ENCODE assay signal across 17 cellular contexts in the genomic region with DNA sequence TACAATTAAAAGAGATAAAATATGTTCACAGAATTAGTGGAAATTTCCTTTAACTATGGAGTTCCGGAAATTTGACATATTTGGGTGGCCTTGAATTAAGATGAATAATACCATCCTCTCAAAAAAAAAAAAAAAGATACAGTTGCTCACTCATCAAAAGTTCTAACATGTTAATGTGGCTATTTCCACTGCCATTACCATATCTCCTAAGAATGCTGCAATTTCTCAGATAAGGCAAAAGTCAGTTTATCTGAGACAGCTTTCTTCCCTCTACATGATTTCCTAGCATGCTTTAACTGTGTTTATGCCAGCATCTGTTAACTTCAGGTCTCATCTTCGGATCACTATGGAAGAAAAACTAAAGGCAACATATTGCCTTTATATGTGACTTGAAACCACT. TPM values are rescaled to one million over a fixed set of nuclear protein-coding genes. Genes with fewer than 3 reads are reported as not detected.
DNase-seq lines count a peak whose midpoint lies in the region; ATAC-seq and TF ChIP-seq lines count a peak whose summit lies in the region.
"Had no signal": no experiment of that assay in that cellular context is flagged by ENCODE, and none has a peak within 500 bp of the region (broad histone marks: within the 10 kb centered on the region; RNA-seq: fewer than 3 reads in every experiment).

No MANE protein-coding gene starts in this region.

- no peak for DNase-seq in IMR-90
- DNase-seq in erythroblast (lab: John Stamatoyannopoulos, UW), result peak; percentile 25 to 70
- no peak for DNase-seq in COR-L47 (lab: John Stamatoyannopoulos, UW)
- no peak for DNase-seq in islet precursor cell
- no peak for DNase-seq in amygdala (lab: John Stamatoyannopoulos, UW)
- DNase-seq: DMS79, KBM-7, NCI-H1694 treated with DMSO at 0.1 percent for 48 hours, NCI-H2107, NCI-H510A treated with DMSO at 0.1 percent for 48 hours, NCI-H774, SJCRH30 had no signal

- H3K4me2 ChIP-seq in IMR-90 (ENCODE audit: low read depth, low read length), result no peak overlapping the region
- H3K4me2 ChIP-seq in SU-DHL-6 (ENCODE audit: low read depth, low read length, poor library complexity, severe bottlenecking), result peak overlapping the region; percentile 26
- H3K4me2 ChIP-seq: A549 had no signal

- TF ChIP-seq POLR2A in IMR-90 (IDR thresholded peaks at IDR 0.05; ENCODE audit: low read depth, low read length) (no peak), erythroblast (IDR thresholded peaks at IDR 0.05; ENCODE audit: low read length) (no peak)

- H3K36me3 ChIP-seq in ACC112 (ENCODE audit: insufficient read depth, low read length) (peaks cover 24% of the 10 kb centered on the region), IMR-90 (ENCODE audit: control insufficient read depth, insufficient read depth, low read length) (peaks cover 7% of the 10 kb centered on the region), SU-DHL-6 (ENCODE audit: low read length) (peaks cover 25% of the 10 kb centered on the region; the same call in 1 of the 2 replicates)

- no peak for ATAC-seq in IMR-90 (ENCODE audit: low read depth)
- ATAC-seq: A549 had no signal

- no TSS peak for BruUV-seq in IMR-90 (replicated peaks; lab: Mats Ljungman, UMichigan)

- dilution Hi-C loops in IMR-90 (cut with HindIII; ENCODE audit: low sequenced_read_pairs, unreplicated experiment), result no loop called here

- TF ChIP-seq CTCF in IMR-90 (conservative IDR thresholded peaks at IDR 0.05; ENCODE audit: low read depth, low read length) (no peak), SU-DHL-6 (IDR thresholded peaks at IDR 0.05; ENCODE audit: insufficient read depth, low read length, poor library complexity, severe bottlenecking) (no peak)

- no peak overlapping the region for H2BK15ac ChIP-seq in IMR-90 (ENCODE audit: low read depth, low read length)

- no peak for TF ChIP-seq RAD21 in IMR-90 (IDR thresholded peaks at IDR 0.05; ENCODE audit: low read length)

- no peak overlapping the region for H2AK5ac ChIP-seq in IMR-90 (ENCODE audit: low read depth, low read length)

- H4K20me1 ChIP-seq in IMR-90 (ENCODE audit: insufficient read depth, low read length) (no peaks in the 10 kb centered on the region; the same call in 1 of the 2 replicates), SU-DHL-6 (ENCODE audit: low read depth, low read length) (peaks cover 13% of the 10 kb centered on the region; the same call in 1 of the 2 replicates)

- H3K4me1 ChIP-seq in ACC112 (ENCODE audit: control insufficient read depth, insufficient read depth, low read length, unreplicated experiment) (peaks cover 21% of the 10 kb centered on the region), IMR-90 (ENCODE audit: control insufficient read depth, insufficient read depth, low read length) (0 out of 2 replicates have a peak, but pooled peaks cover 2% of the 10 kb centered on the region)

- H3K9ac ChIP-seq in IMR-90 (ENCODE audit: low read depth, low read length) (no peak overlapping the region), SU-DHL-6 (ENCODE audit: low read length) (no peak overlapping the region)

- no peak overlapping the region for H2BK20ac ChIP-seq in IMR-90 (ENCODE audit: low read depth, low read length)

- peaks cover 6% of the 10 kb centered on the region; the same call in 1 of the 2 replicates for H3K9me1 ChIP-seq in IMR-90 (ENCODE audit: insufficient read depth, low read length)

- H3K27ac ChIP-seq in ACC112 (ENCODE audit: low read depth, low read length), result no peak overlapping the region
- H3K27ac ChIP-seq in IMR-90 (ENCODE audit: insufficient read depth, low read length), result no peak overlapping the region
- no peak overlapping the region for H3K27ac ChIP-seq in SU-DHL-6 (ENCODE audit: low read depth, low read length)
- H3K27ac ChIP-seq: A549, C4-2B, SJCRH30 had no signal

- no peak overlapping the region for H3K56ac ChIP-seq in IMR-90 (ENCODE audit: extremely low read depth, insufficient read depth, low read length)

- no peaks in the 10 kb centered on the region for H3K27me3 ChIP-seq in ACC112 (ENCODE audit: insufficient read depth, low read length)
- H3K27me3 ChIP-seq in IMR-90 (ENCODE audit: control insufficient read depth, insufficient read depth, low read length), result no peaks in the 10 kb centered on the region
- H3K27me3 ChIP-seq in SU-DHL-6 (ENCODE audit: low read length), result no peaks in the 10 kb centered on the region
- H3K27me3 ChIP-seq: SJCRH30 had no signal

- no CpG with 5 or more reads among the region's 2 CpGs for WGBS in IMR-90 (ENCODE audit: extremely low coverage in 2 of 2, insufficient read length in 1 of 2), 2 experiments

- H4K5ac ChIP-seq in IMR-90 (ENCODE audit: low read depth, low read length), result no peak overlapping the region

- no peak overlapping the region for H4K8ac ChIP-seq in IMR-90 (ENCODE audit: low read depth in 2 of 2, low read length in 2 of 2)

- H3K18ac ChIP-seq in IMR-90 (ENCODE audit: low read depth, low read length), result no peak overlapping the region

- intact Hi-C loops in IMR-90 (cut with micrococcal nuclease), result no loop called here

- H3K4me3 ChIP-seq in ACC112 (ENCODE audit: low read depth, low read length), result 0 out of 2 replicates have a peak overlapping the region, but pooled peaks have one; percentile 18
- H3K4me3 ChIP-seq in IMR-90 (ENCODE audit: insufficient read depth, low read depth, low read length), result no peak overlapping the region
- H3K4me3 ChIP-seq in SU-DHL-6 (ENCODE audit: insufficient read depth, low read length, poor library complexity, severe bottlenecking), result no peak overlapping the region
- H3K4me3 ChIP-seq: A549, SJCRH30 had no signal

- H3K79me1 ChIP-seq in IMR-90 (ENCODE audit: low read depth in 1 of 2, low read length in 2 of 2), result peaks cover 15 to 30% of the 10 kb centered on the region in 2 experiments

- H2AFZ ChIP-seq in ACC112 (ENCODE audit: low read length, unreplicated experiment) (no peak overlapping the region), IMR-90 (replicated peaks; ENCODE audit: low read length, poor library complexity) (no peak overlapping the region), SU-DHL-6 (ENCODE audit: low read depth, low read length, severe bottlenecking) (no peak overlapping the region)

- peaks cover 59% of the 10 kb centered on the region for H3K79me2 ChIP-seq in ACC112 (ENCODE audit: control insufficient read depth, insufficient read depth, low read length, unreplicated experiment)
- H3K79me2 ChIP-seq in SU-DHL-6 (ENCODE audit: insufficient read depth, low read length), result peaks cover 60% of the 10 kb centered on the region

- in situ Hi-C loops in IMR-90 (cut with MboI; ENCODE audit: low sequenced_read_pairs), result no loop called here

- H3K9me2 ChIP-seq in SU-DHL-6 (replicated peaks; ENCODE audit: insufficient read depth, low read length), result no peaks in the 10 kb centered on the region

- H3K14ac ChIP-seq in IMR-90 (replicated peaks; ENCODE audit: low read depth, low read length), result no peak overlapping the region

- H4K91ac ChIP-seq in IMR-90 (ENCODE audit: insufficient read depth, low read depth, low read length), result no peak overlapping the region

- 0 out of 2 replicates have a peak overlapping the region, but pooled peaks have one; percentile 44 for H3K23ac ChIP-seq in IMR-90 (ENCODE audit: low read depth, low read length)

- POLR2A ChIA-PET in IMR-90 (lab: Charles Lee; ENCODE audit: unreplicated experiment), result no interaction called here

- CTCF ChIA-PET in IMR-90 (lab: Yijun Ruan, JAX), result no interaction called here

- no peaks in the 10 kb centered on the region for H3F3A ChIP-seq in SU-DHL-6 (ENCODE audit: insufficient read depth)

- H3K9me3 ChIP-seq in IMR-90 (ENCODE audit: control insufficient read depth, insufficient read depth, low read length) (no peaks in the 10 kb centered on the region), SU-DHL-6 (ENCODE audit: insufficient read depth, low read length) (no peaks in the 10 kb centered on the region)
- H3K9me3 ChIP-seq: A549, SJCRH30 had no signal

- H2BK5ac ChIP-seq in IMR-90 (ENCODE audit: low read depth, low read length, poor library complexity, severe bottlenecking), result no peak overlapping the region

- no peak overlapping the region for H2AK9ac ChIP-seq in IMR-90 (replicated peaks; ENCODE audit: low read depth, low read length, poor library complexity)

- H3K4ac ChIP-seq in IMR-90 (ENCODE audit: low read depth, low read length), result no peak overlapping the region

- H2BK120ac ChIP-seq in IMR-90 (ENCODE audit: low read depth, low read length), result no peak overlapping the region

TF ChIP-seq in IMR-90, 13 proteins besides CTCF, POLR2A, EP300 and RAD21:
- no peak for TF ChIP-seq MAFK (IDR thresholded peaks at IDR 0.05; ENCODE audit: low read depth, low read length)
- TF ChIP-seq RFX5 (IDR thresholded peaks at IDR 0.05; ENCODE audit: low read depth, low read length), result no peak
- TF ChIP-seq CHD1 (IDR thresholded peaks at IDR 0.05; ENCODE audit: low read depth, low read length), result no peak
- TF ChIP-seq RCOR1 (IDR thresholded peaks at IDR 0.05; ENCODE audit: insufficient replicate concordance, low read length), result no peak
- no peak for TF ChIP-seq MXI1 (IDR thresholded peaks at IDR 0.05; ENCODE audit: borderline replicate concordance, low read depth, low read length)
- TF ChIP-seq NFE2L2 (IDR thresholded peaks at IDR 0.05; ENCODE audit: low read depth, low read length), result no peak
- TF ChIP-seq SMC3 (IDR thresholded peaks at IDR 0.05; ENCODE audit: low read depth, low read length), result no peak

RNA-seq across cellular contexts. Expression of gene FASTKD3, which starts 2.6 kb away (rescaled TPM):
- total RNA-seq in IMR-90 (2012; rRNA removed), result 12.7 and 19.7 TPM in 2 replicates
- polyA plus RNA-seq in IMR-90 (2012; rRNA removed), result 6.2 and 8.4 TPM in 2 replicates
- 1.5 and 1.6 TPM in 2 replicates for polyA plus RNA-seq in IMR-90 (2012; cell fraction: cytosol; rRNA removed)
- polyA plus RNA-seq in IMR-90 (2012; cell fraction: nucleus; rRNA removed; ENCODE audit: low replicate concordance), result 1.6 and 16.9 TPM in 2 replicates

RNA-seq across cellular contexts. Expression of gene MTRR, which starts 2.8 kb away (rescaled TPM):
- 30.6 and 33.2 TPM in 2 replicates for total RNA-seq in IMR-90 (2012; rRNA removed)
- 31.4 and 33.5 TPM in 2 replicates for polyA plus RNA-seq in IMR-90 (2012; rRNA removed)
- polyA plus RNA-seq in IMR-90 (2012; cell fraction: cytosol; rRNA removed), result 6.8 and 11.1 TPM in 2 replicates
- polyA plus RNA-seq in IMR-90 (2012; cell fraction: nucleus; rRNA removed; ENCODE audit: low replicate concordance), result 10.7 and 61.9 TPM in 2 replicates

RNA-seq across cellular contexts. Expression of gene CFAP90, which starts 15.3 kb away (rescaled TPM):
- total RNA-seq in IMR-90 (2012; rRNA removed), result not detected in 2 replicates
- 0.09 and 0.14 TPM in 2 replicates for polyA plus RNA-seq in IMR-90 (2012; rRNA removed)
- polyA plus RNA-seq in IMR-90 (2012; cell fraction: cytosol; rRNA removed), result 0.11 TPM in 1 of 2 replicates, not detected in the other
- polyA plus RNA-seq in IMR-90 (2012; cell fraction: nucleus; rRNA removed; ENCODE audit: low replicate concordance), result 0.02 TPM in 1 of 2 replicates, not detected in the other
- total RNA-seq: H4, SJCRH30 had no signal

Comparison
In these comparisons a context has a peak if more than half of its experiments do, and no peak if none do; other contexts are left out.
1. DNase-seq: peak in erythroblast (2 of 2); none in IMR-90 (single experiment), COR-L47 (single experiment), islet precursor cell (single experiment) and amygdala (0 of 56).